ENCODE assay signal across 24 cellular contexts in the genomic region with DNA sequence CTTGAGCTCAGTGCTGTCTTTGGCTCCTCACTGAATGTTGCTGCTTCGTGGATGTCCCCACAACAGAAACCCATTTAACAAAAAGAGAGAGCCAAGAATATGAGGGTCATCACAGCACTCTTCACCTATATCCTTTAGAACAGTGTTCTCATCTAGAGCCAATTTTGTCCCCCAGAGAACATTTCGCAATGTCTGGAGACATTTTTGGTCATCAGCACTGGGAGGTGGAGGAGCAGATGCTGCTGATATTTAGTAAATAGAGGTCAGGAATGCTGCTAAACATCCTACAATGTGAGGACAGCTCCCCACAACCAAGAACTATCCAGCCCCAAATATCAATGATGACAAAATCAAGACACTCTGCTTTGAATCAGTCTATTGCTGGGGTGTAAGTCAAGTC.
"Had no signal": no experiment of that assay in that cellular context is flagged by ENCODE, and none has a peak within 500 bp of the region (broad histone marks: within the 10 kb centered on the region; RNA-seq: fewer than 3 reads in every experiment).

No MANE protein-coding gene starts in this region.

- H3K4me2 ChIP-seq: hepatocyte, neural progenitor cell had no signal

- H3K27ac ChIP-seq: ascending aorta, brain microvascular endothelial cell, hepatocyte, left ventricle myocardium inferior, neural progenitor cell had no signal

- H3K9me3 ChIP-seq: ascending aorta, left ventricle myocardium inferior, upper lobe of left lung had no signal

- H3K36me3 ChIP-seq: ascending aorta, brain microvascular endothelial cell, left ventricle myocardium inferior, neural progenitor cell, upper lobe of left lung had no signal

- H2AFZ ChIP-seq: hepatocyte, neural progenitor cell had no signal

- H3K9ac ChIP-seq: neural progenitor cell had no signal

- DNase-seq: activated CD4-positive, alpha-beta T cell treated with anti-CD3 and anti-CD28 coated beads for 4 hours; activated CD4-positive, alpha-beta T cell treated with anti-CD3 and anti-CD28 coated beads, Interleukin-2, amount 50 U/mL, for 4 hours; activated CD8-positive, alpha-beta memory T cell treated with anti-CD3 and anti-CD28 coated beads for 24 hours; activated effector memory CD4-positive, alpha-beta T cell treated with Interleukin-2 at 50 U/mL for 16 hours; activated naive CD4-positive, alpha-beta T cell treated with Interleukin-2 at 50 U/mL for 16 hours; activated naive CD8-positive, alpha-beta T cell treated with anti-CD3 and anti-CD28 coated beads for 36 hours; brain microvascular endothelial cell; cortex of kidney; foreskin melanocyte; glutamatergic neuron; islet precursor cell; left ventricle myocardium inferior; mesendoderm; natural killer cell; posterior cingulate gyrus; right cardiac atrium; stimulated activated CD4-positive, alpha-beta T cell treated with anti-CD3 and anti-CD28 coated beads, Interleukin-2, amount 100 ng/mL, for 48 hours; stimulated activated naive CD4-positive, alpha-beta T cell treated with Interleukin-2 at 50 U/mL for 16 hours; substantia nigra; upper lobe of left lung had no signal

- H3K4me3 ChIP-seq: ascending aorta, hepatocyte, left ventricle myocardium inferior, lung, neural progenitor cell, upper lobe of left lung had no signal

- ATAC-seq: natural killer cell, right cardiac atrium had no signal

- H3K27me3 ChIP-seq: ascending aorta, brain microvascular endothelial cell, hepatocyte, neural progenitor cell, upper lobe of left lung had no signal
